In genomic region chr20:47453167-47453782, GRCh38 we compare ENCODE assay signal across 1 cellular context.
TF ChIP-seq lines count a peak whose summit lies in the region.

No MANE protein-coding gene starts in this region.

TF ChIP-seq in HepG2, 621 proteins besides CTCF, POLR2A, EP300 and RAD21 (continued from another document and continues in another):
- TF ChIP-seq TBP (CRISPR knock-in tag; IDR thresholded peaks at IDR 0.05) = no peak
- TF ChIP-seq E2F5 (CRISPR knock-in tag; conservative IDR thresholded peaks at IDR 0.05) = no peak
- no peak for TF ChIP-seq ATF1 (CRISPR knock-in tag; IDR thresholded peaks at IDR 0.05)
- no peak for TF ChIP-seq ZNF713 (CRISPR knock-in tag; IDR thresholded peaks at IDR 0.05)
- TF ChIP-seq CREB3 (CRISPR knock-in tag; IDR thresholded peaks at IDR 0.05) = no peak
- TF ChIP-seq TGIF2 (CRISPR knock-in tag; IDR thresholded peaks at IDR 0.05) = no peak
- no peak for TF ChIP-seq ZKSCAN1 (IDR thresholded peaks at IDR 0.05; ENCODE audit: low read length)
- no peak for TF ChIP-seq ZKSCAN8 (CRISPR knock-in tag; IDR thresholded peaks at IDR 0.05; ENCODE audit: borderline replicate concordance)
- TF ChIP-seq ZMAT3 (CRISPR knock-in tag; conservative IDR thresholded peaks at IDR 0.05) = no peak
- no peak for TF ChIP-seq BCLAF1 (IDR thresholded peaks at IDR 0.05)
- no peak for TF ChIP-seq ZBTB42 (CRISPR knock-in tag; IDR thresholded peaks at IDR 0.05)
- peak; percentile 85 for TF ChIP-seq ARID5B (CRISPR knock-in tag; IDR thresholded peaks at IDR 0.05)
- TF ChIP-seq TEF (CRISPR knock-in tag; IDR thresholded peaks at IDR 0.05) = no peak
- TF ChIP-seq SKI (IDR thresholded peaks at IDR 0.05; ENCODE audit: partially characterized antibody) = peak; percentile 20
- TF ChIP-seq KIAA2018 (CRISPR knock-in tag; IDR thresholded peaks at IDR 0.05; ENCODE audit: borderline replicate concordance) = no peak
- 0 out of 2 replicates have a peak, but pooled peaks have one; percentile 25 for TF ChIP-seq ZNF788 (CRISPR knock-in tag; IDR thresholded peaks at IDR 0.05; ENCODE audit: borderline replicate concordance)
- TF ChIP-seq FOXA1 (IDR thresholded peaks at IDR 0.05) = no peak
- peak; percentile 24; the same call in 1 of the 2 replicates for TF ChIP-seq FOXA1 (CRISPR knock-in tag; IDR thresholded peaks at IDR 0.05)
- no peak; the same call in 1 of the 2 replicates for TF ChIP-seq BRD4 (CRISPR knock-in tag; IDR thresholded peaks at IDR 0.05)
- no peak for TF ChIP-seq CBX1 (IDR thresholded peaks at IDR 0.05; ENCODE audit: low read depth)
- peak; percentile 15; the same call in 1 of the 2 replicates for TF ChIP-seq THAP11 (CRISPR knock-in tag; IDR thresholded peaks at IDR 0.05)
- TF ChIP-seq ATF5 (CRISPR knock-in tag; IDR thresholded peaks at IDR 0.05; ENCODE audit: low read depth) = no peak
- no peak for TF ChIP-seq HNRNPK (IDR thresholded peaks at IDR 0.05; ENCODE audit: low read depth, low read length, poor library complexity, severe bottlenecking)
- TF ChIP-seq ZBTB43 (CRISPR knock-in tag; conservative IDR thresholded peaks at IDR 0.05) = peak; percentile 48; the same call in 1 of the 2 replicates
- TF ChIP-seq HDAC2 (CRISPR knock-in tag; IDR thresholded peaks at IDR 0.05) = peak; percentile 45; the same call in 1 of the 2 replicates
- TF ChIP-seq ZNF773 (CRISPR knock-in tag; IDR thresholded peaks at IDR 0.05; ENCODE audit: borderline replicate concordance) = no peak
- TF ChIP-seq CEBPG (CRISPR knock-in tag; IDR thresholded peaks at IDR 0.05) = no peak
- TF ChIP-seq SALL1 (CRISPR knock-in tag; IDR thresholded peaks at IDR 0.05) = peak; percentile 45; the same call in 1 of the 2 replicates
- TF ChIP-seq HMGXB3 (CRISPR knock-in tag; IDR thresholded peaks at IDR 0.05; ENCODE audit: borderline replicate concordance) = no peak
- TF ChIP-seq BCL6 (CRISPR knock-in tag; IDR thresholded peaks at IDR 0.05) = peak; percentile 86
- no peak for TF ChIP-seq HIVEP1 (CRISPR knock-in tag; IDR thresholded peaks at IDR 0.05)
- no peak for TF ChIP-seq POLR2G (IDR thresholded peaks at IDR 0.05; ENCODE audit: low read depth, low read length)
- no peak for TF ChIP-seq ZNF234 (CRISPR knock-in tag; conservative IDR thresholded peaks at IDR 0.05)
